ENCODE assay signal across 1 cellular context in the genomic region with DNA sequence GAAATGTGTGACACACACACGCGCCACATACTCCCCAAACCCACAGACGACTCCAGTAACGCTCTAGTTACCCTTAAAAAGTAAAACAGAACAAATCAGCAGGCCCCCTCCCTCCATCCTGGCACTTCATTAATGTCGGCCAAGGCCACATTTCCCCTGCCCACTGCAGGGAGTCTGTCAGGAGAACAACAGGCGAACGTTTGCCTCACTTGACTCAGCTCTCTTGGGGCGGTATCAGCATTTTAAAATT.
TF ChIP-seq lines count a peak whose summit lies in the region.

No MANE protein-coding gene starts in this region.

TF ChIP-seq in SK-N-SH, 30 proteins besides CTCF, POLR2A, EP300 and RAD21 (continued from another document):
- TF ChIP-seq, protein P1, sequence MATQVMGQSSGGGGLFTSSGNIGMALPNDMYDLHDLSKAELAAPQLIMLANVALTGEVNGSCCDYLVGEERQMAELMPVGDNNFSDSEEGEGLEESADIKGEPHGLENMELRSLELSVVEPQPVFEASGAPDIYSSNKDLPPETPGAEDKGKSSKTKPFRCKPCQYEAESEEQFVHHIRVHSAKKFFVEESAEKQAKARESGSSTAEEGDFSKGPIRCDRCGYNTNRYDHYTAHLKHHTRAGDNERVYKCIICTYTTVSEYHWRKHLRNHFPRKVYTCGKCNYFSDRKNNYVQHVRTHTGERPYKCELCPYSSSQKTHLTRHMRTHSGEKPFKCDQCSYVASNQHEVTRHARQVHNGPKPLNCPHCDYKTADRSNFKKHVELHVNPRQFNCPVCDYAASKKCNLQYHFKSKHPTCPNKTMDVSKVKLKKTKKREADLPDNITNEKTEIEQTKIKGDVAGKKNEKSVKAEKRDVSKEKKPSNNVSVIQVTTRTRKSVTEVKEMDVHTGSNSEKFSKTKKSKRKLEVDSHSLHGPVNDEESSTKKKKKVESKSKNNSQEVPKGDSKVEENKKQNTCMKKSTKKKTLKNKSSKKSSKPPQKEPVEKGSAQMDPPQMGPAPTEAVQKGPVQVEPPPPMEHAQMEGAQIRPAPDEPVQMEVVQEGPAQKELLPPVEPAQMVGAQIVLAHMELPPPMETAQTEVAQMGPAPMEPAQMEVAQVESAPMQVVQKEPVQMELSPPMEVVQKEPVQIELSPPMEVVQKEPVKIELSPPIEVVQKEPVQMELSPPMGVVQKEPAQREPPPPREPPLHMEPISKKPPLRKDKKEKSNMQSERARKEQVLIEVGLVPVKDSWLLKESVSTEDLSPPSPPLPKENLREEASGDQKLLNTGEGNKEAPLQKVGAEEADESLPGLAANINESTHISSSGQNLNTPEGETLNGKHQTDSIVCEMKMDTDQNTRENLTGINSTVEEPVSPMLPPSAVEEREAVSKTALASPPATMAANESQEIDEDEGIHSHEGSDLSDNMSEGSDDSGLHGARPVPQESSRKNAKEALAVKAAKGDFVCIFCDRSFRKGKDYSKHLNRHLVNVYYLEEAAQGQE (IDR thresholded peaks at IDR 0.05; ENCODE audit: low read depth, low read length): no peak
- TF ChIP-seq, protein P2, sequence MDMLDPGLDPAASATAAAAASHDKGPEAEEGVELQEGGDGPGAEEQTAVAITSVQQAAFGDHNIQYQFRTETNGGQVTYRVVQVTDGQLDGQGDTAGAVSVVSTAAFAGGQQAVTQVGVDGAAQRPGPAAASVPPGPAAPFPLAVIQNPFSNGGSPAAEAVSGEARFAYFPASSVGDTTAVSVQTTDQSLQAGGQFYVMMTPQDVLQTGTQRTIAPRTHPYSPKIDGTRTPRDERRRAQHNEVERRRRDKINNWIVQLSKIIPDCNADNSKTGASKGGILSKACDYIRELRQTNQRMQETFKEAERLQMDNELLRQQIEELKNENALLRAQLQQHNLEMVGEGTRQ (IDR thresholded peaks at IDR 0.05; ENCODE audit: borderline replicate concordance, low read depth, low read length): no peak
- TF ChIP-seq MEF2A (IDR thresholded peaks at IDR 0.05; ENCODE audit: borderline replicate concordance, low read depth) (no peak), GATA2 (CRISPR knock-in tag; IDR thresholded peaks at IDR 0.05) (no peak), SIN3A (IDR thresholded peaks at IDR 0.05; ENCODE audit: borderline replicate concordance, low read depth, low read length) (no peak), FOXM1 (IDR thresholded peaks at IDR 0.05; ENCODE audit: low read depth) (no peak), MAX (IDR thresholded peaks at IDR 0.05; ENCODE audit: low read depth) (no peak), YY1 (IDR thresholded peaks at IDR 0.05; ENCODE audit: low read depth) (no peak)
